Comparison of ENCODE assay signal across 8 cellular contexts in genomic region chr1:64898107-64898861, GRCh38.
DNase-seq lines count a peak whose midpoint lies in the region; ATAC-seq and TF ChIP-seq lines count a peak whose summit lies in the region.

No MANE protein-coding gene starts in this region.

- peak overlapping the region; percentile 8 to 31; a peak in 3 of 4 replicates for H3K4me3 ChIP-seq in Panc1 (ENCODE audit: low read depth in 2 of 2, low read length in 2 of 2)
- no peak overlapping the region for H3K4me3 ChIP-seq in cardiac fibroblast (replicated peaks in 1 of 2; ENCODE audit: low read depth in 2 of 2, low read length in 2 of 2)

- TF ChIP-seq CTCF in Panc1 (IDR thresholded peaks at IDR 0.05) (no peak), cardiac fibroblast (IDR thresholded peaks at IDR 0.05; ENCODE audit: low read depth, low read length) (no peak)

- in situ Hi-C loops in Panc1 (cut with HindIII; ENCODE audit: low pct_unique_long_range_greater_than_20kb, low sequenced_read_pairs): no loop called here

- intact Hi-C loops in Panc1 (cut with micrococcal nuclease; ENCODE audit: unreplicated experiment): loop anchor here (5.0 to 10.0 kb wide), 2 partner anchors 69 to 137 kb away; partner anchors contain the start of gene JAK1
- intact Hi-C loops in left colon (cut with DNase I, micrococcal nuclease): no loop called here

- BruUV-seq in Panc1 (replicated peaks; lab: Mats Ljungman, UMichigan): no TSS peak

- DNase-seq in DMS153 (lab: John Stamatoyannopoulos, UW): peak; percentile 71
- DNase-seq in Panc1 (ENCODE audit: low read depth, low spot score): peak; percentile 92
- peak; percentile 83 to 98 for DNase-seq in cardiac fibroblast (ENCODE audit: low read depth in 2 of 2)
- DNase-seq in left colon: peak; percentile 60 to 91
- peak; percentile 28 for DNase-seq in stimulated activated CD8-positive, alpha-beta memory T cell treated with anti-CD3 and anti-CD28 coated beads, Interleukin-4, amount 100 ng/mL, for 24 hours (ENCODE audit: low read depth)
- DNase-seq in NCI-H187 treated with DMSO at 0.1 percent for 48 hours (lab: John Stamatoyannopoulos, UW): no peak

- no peaks in the 10 kb centered on the region for H3K9me3 ChIP-seq in Panc1 (ENCODE audit: control insufficient read depth, insufficient read depth, low read depth, low read length)

- CTCF ChIA-PET in Panc1 (lab: Charles Lee): interaction anchor here (0.5 to 1.2 kb wide), 2 partner anchors 12 to 122 kb away, joined by 3 read pairs; no protein-coding TSS in a partner anchor

- POLR2A ChIA-PET in Panc1 (lab: Charles Lee): interaction anchor here (1.1 kb wide), 1 partner anchor 69 kb away, joined by 3 read pairs; no protein-coding TSS in a partner anchor

- H3K36me3 ChIP-seq in Panc1 (ENCODE audit: control insufficient read depth, insufficient read depth, low read length): no peaks in the 10 kb centered on the region

- no peaks in the 10 kb centered on the region for H3K27me3 ChIP-seq in Panc1 (ENCODE audit: control insufficient read depth, insufficient read depth, low read length)

- ATAC-seq in GM19438 (IDR thresholded peaks at IDR 0.05; ENCODE audit: low read depth, unreplicated experiment) (peak; percentile 83), HG03439 (IDR thresholded peaks at IDR 0.05; ENCODE audit: unreplicated experiment) (peak; percentile 53), Panc1 (peak; percentile 98), left colon (peak; percentile 98)

- H3K4me1 ChIP-seq in Panc1 (ENCODE audit: control insufficient read depth, insufficient read depth, low read length): peaks cover 79% of the 10 kb centered on the region

- H3K27ac ChIP-seq in Panc1 (ENCODE audit: low read length): peak overlapping the region; percentile 95

Comparison
In these comparisons a context has a peak if more than half of its experiments do, and no peak if none do; other contexts are left out.
1. H3K4me3 ChIP-seq: peak in Panc1 (2 of 2); none in cardiac fibroblast (0 of 2).
2. Peak in every context shown above with its lines, with median percentiles within 50 percentile points of each other: ATAC-seq.